Comparison of ENCODE assay signal across 14 cellular contexts in the genomic region with DNA sequence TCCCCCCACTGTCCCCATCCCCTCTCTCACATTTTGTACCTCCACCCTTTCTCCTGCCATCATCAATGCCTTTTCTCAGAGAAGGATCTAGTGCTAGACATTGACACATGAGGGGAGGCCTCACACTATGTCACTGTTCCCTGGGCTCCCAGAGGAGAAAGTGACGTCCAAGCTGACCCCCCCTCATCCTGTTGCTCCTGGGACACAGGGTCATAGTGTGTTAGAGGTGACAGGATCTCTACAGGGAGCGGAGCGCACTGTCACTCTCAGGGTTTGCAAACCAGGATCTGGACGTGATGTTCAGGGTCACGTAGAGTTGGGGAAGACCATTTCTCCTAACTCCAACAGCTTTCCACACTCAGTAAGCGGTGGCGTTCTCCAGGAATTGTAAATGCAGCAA. TPM values are rescaled to one million over a fixed set of nuclear protein-coding genes. Genes with fewer than 3 reads are reported as not detected.
DNase-seq lines count a peak whose midpoint lies in the region; ATAC-seq, FAIRE-seq and TF ChIP-seq lines count a peak whose summit lies in the region.
"Had no signal": no experiment of that assay in that cellular context is flagged by ENCODE, and none has a peak within 500 bp of the region (broad histone marks: within the 10 kb centered on the region; RNA-seq: fewer than 3 reads in every experiment).

No MANE protein-coding gene starts in this region.

- H3K27me3 ChIP-seq in mesenchymal stem cell (ENCODE audit: control insufficient read depth in 1 of 2, insufficient read depth in 1 of 2, low read length in 2 of 2) (peaks cover 18 to 69% of the 10 kb centered on the region in 2 experiments), transverse colon (peaks cover 33% of the 10 kb centered on the region)
- H3K27me3 ChIP-seq: Peyer's patch had no signal

- in situ Hi-C loops in transverse colon (cut with MboI; ENCODE audit: low pct_ligation_motif_present in 1 of 4, low pct_unique_long_range_greater_than_20kb in 1 of 4, low sequenced_read_pairs in 3 of 4), result no loop called here

- DNase-seq in activated effector memory CD4-positive, alpha-beta T cell treated with anti-CD3 and anti-CD28 coated beads, Interleukin-2, amount 50 U/mL, for 16 hours, result peak; percentile 34
- DNase-seq in activated effector memory CD4-positive, alpha-beta T cell treated with Interleukin-2 at 50 U/mL for 16 hours, result no peak
- DNase-seq in OCI-LY7 (ENCODE audit: low spot score), result no peak
- no peak for DNase-seq in mesenchymal stem cell
- DNase-seq in urothelium cell line (ENCODE audit: low spot score), result no peak
- DNase-seq in transverse colon, result no peak
- no peak for DNase-seq in nucleus accumbens (lab: John Stamatoyannopoulos, UW)
- DNase-seq: H9, NCI-H2081 treated with DMSO at 0.1 percent for 48 hours, NCI-H2227 treated with DMSO at 0.1 percent for 48 hours had no signal

- H3K9me3 ChIP-seq in OCI-LY7 (ENCODE audit: low read length) (no peaks in the 10 kb centered on the region), mesenchymal stem cell (ENCODE audit: control insufficient read depth, low read length) (no peaks in the 10 kb centered on the region), transverse colon (no peaks in the 10 kb centered on the region)
- H3K9me3 ChIP-seq: Peyer's patch had no signal

- no peak for ATAC-seq in HG02852 (IDR thresholded peaks at IDR 0.05; ENCODE audit: unreplicated experiment)

- H3K4me3 ChIP-seq in OCI-LY7 (ENCODE audit: low read depth, low read length, poor library complexity, severe bottlenecking), result no peak overlapping the region
- H3K4me3 ChIP-seq in mesenchymal stem cell (ENCODE audit: insufficient read depth in 1 of 2, low read depth in 1 of 2, low read length in 2 of 2), result no peak overlapping the region
- no peak overlapping the region for H3K4me3 ChIP-seq in transverse colon
- H3K4me3 ChIP-seq: Peyer's patch had no signal

- H2BK120ac ChIP-seq in mesenchymal stem cell (ENCODE audit: low read depth, low read length), result no peak overlapping the region

- H2BK12ac ChIP-seq in mesenchymal stem cell (ENCODE audit: low read length in 2 of 2), result peak overlapping the region; percentile 9 to 59

- no peak overlapping the region for H3K27ac ChIP-seq in OCI-LY7 (ENCODE audit: low read depth, low read length, poor library complexity, severe bottlenecking)
- no peak overlapping the region for H3K27ac ChIP-seq in mesenchymal stem cell (ENCODE audit: low read length, poor library complexity, severe bottlenecking)
- H3K27ac ChIP-seq in transverse colon, result no peak overlapping the region
- H3K27ac ChIP-seq: 22Rv1, C4-2B had no signal

- H3K4ac ChIP-seq in mesenchymal stem cell (ENCODE audit: low read depth in 1 of 2, low read length in 2 of 2), result no peak overlapping the region

- TF ChIP-seq EP300 in transverse colon (IDR thresholded peaks at IDR 0.05; ENCODE audit: low read depth), result no peak

- peaks cover 48% of the 10 kb centered on the region for H3K4me1 ChIP-seq in OCI-LY7 (ENCODE audit: insufficient read depth, low read length, poor library complexity, severe bottlenecking)
- peaks cover 43% of the 10 kb centered on the region for H3K4me1 ChIP-seq in mesenchymal stem cell (ENCODE audit: control insufficient read depth, insufficient read depth, low read depth, low read length)
- peaks cover 0 to 13% (median 6%) of the 10 kb centered on the region in 4 donors for H3K4me1 ChIP-seq in transverse colon

- H3K36me3 ChIP-seq in OCI-LY7 (ENCODE audit: insufficient read depth, low read length) (no peaks in the 10 kb centered on the region), mesenchymal stem cell (ENCODE audit: control insufficient read depth in 1 of 2, insufficient read depth in 2 of 2, low read depth in 1 of 2, low read length in 2 of 2) (no peaks in the 10 kb centered on the region), transverse colon (no peaks in the 10 kb centered on the region)
- H3K36me3 ChIP-seq: Peyer's patch had no signal

- TF ChIP-seq CTCF in OCI-LY7 (conservative IDR thresholded peaks at IDR 0.05; ENCODE audit: low read length) (no peak), transverse colon (IDR thresholded peaks at IDR 0.05) (no peak)

- H3K14ac ChIP-seq in mesenchymal stem cell (ENCODE audit: low read length in 2 of 2), result peak overlapping the region in 1 of 2 experiments; percentile 9

- no peak overlapping the region for H4K91ac ChIP-seq in mesenchymal stem cell (ENCODE audit: low read length)

- BruUV-seq in OCI-LY7 (replicated peaks; lab: Mats Ljungman, UMichigan), result no TSS peak

- peak; percentile 77 for FAIRE-seq in urothelium cell line (lab: Jason Lieb, UNC)

- H2BK15ac ChIP-seq in mesenchymal stem cell (ENCODE audit: low read depth, poor library complexity, severe bottlenecking), result no peak overlapping the region

- H3K4me2 ChIP-seq in OCI-LY7 (ENCODE audit: low read length), result peak overlapping the region; percentile 81
- H3K4me2 ChIP-seq in mesenchymal stem cell (ENCODE audit: low read length, poor library complexity, severe bottlenecking), result no peak overlapping the region

- H4K8ac ChIP-seq in mesenchymal stem cell (ENCODE audit: low read length), result no peak overlapping the region

- H3K18ac ChIP-seq in mesenchymal stem cell (ENCODE audit: low read depth in 1 of 2, low read length in 2 of 2), result peak overlapping the region in 1 of 2 experiments; percentile 1

- H3K23ac ChIP-seq in mesenchymal stem cell (ENCODE audit: low read length in 2 of 2), result no peak overlapping the region

- H2AK5ac ChIP-seq in mesenchymal stem cell (ENCODE audit: low read length, severe bottlenecking), result peak overlapping the region; percentile 50

- H3K9me2 ChIP-seq in OCI-LY7 (ENCODE audit: insufficient read depth, low read length), result no peaks in the 10 kb centered on the region

- H2AFZ ChIP-seq in OCI-LY7 (ENCODE audit: low read length) (no peak overlapping the region; the same call in 1 of the 2 replicates), mesenchymal stem cell (ENCODE audit: low read depth, low read length) (no peak overlapping the region)

- H4K20me1 ChIP-seq in OCI-LY7 (ENCODE audit: insufficient read depth, low read length), result no peaks in the 10 kb centered on the region

- H3K79me2 ChIP-seq in OCI-LY7 (ENCODE audit: insufficient read depth, low read depth, low read length), result no peaks in the 10 kb centered on the region

- intact Hi-C loops in OCI-LY7 (cut with micrococcal nuclease; ENCODE audit: unreplicated experiment) (no loop called here), transverse colon (cut with DNase I; ENCODE audit: low total_unique reads) (no loop called here)

- POLR2A ChIA-PET in OCI-LY7 (lab: Charles Lee), result interaction anchor here (0.6 to 2.7 kb wide), 8 partner anchors 9 to 1557 kb away, joined by 3 to 11 read pairs (median 4); no protein-coding TSS in a partner anchor

- H2BK5ac ChIP-seq in mesenchymal stem cell (ENCODE audit: low read depth, low read length, poor library complexity, severe bottlenecking), result no peak overlapping the region

- TF ChIP-seq POLR2A in transverse colon (IDR thresholded peaks at IDR 0.05), result no peak

- H3K79me1 ChIP-seq in mesenchymal stem cell (replicated peaks; ENCODE audit: low read length, poor library complexity, severe bottlenecking), result no peaks in the 10 kb centered on the region

- CTCF ChIA-PET in OCI-LY7 (lab: Charles Lee; ENCODE audit: unreplicated experiment), result interaction anchor here (1.2 to 1.5 kb wide), 2 partner anchors 11 to 20 kb away, joined by 3 to 8 read pairs; no protein-coding TSS in a partner anchor

- 81% methylated on average over 5 of the region's 7 CpGs for WGBS in mesenchymal stem cell
- 86 to 92% methylated on average over 4 to 7 of the region's 7 CpGs for WGBS in transverse colon (ENCODE audit: low coverage in 1 of 2), 2 donors

- no peak overlapping the region for H3K9ac ChIP-seq in mesenchymal stem cell (ENCODE audit: low read length)

RNA-seq across cellular contexts. Expression of a gene that starts 2.6 kb away (rescaled TPM):
- total RNA-seq in OCI-LY7 (2014; rRNA removed; shearing (Covaris generic)), result 0.95 and 1.1 TPM in 2 replicates
- total RNA-seq in OCI-LY7 (2022) (0.99 and 1.0 TPM in 2 replicates), transverse colon (1 to 10 TPM in 2 of 4 donors, under 1 TPM in 1, not detected in 1; 0.37 to 2.2 (median 1.4) TPM)
- 0.03 TPM for polyA plus RNA-seq in mesenchymal stem cell (2013, experiment 1 of 2)
- 0.01 TPM for polyA plus RNA-seq in mesenchymal stem cell (2013, experiment 2 of 2)

RNA-seq across cellular contexts. Expression of a gene that starts 55.8 kb away (rescaled TPM):
- 13.0 and 22.9 TPM in 2 replicates for total RNA-seq in OCI-LY7 (2014; rRNA removed; shearing (Covaris generic))
- total RNA-seq in OCI-LY7 (2022) (47.8 and 57.2 TPM in 2 replicates), transverse colon (10 to 100 TPM in 2 of 4 donors, 1 to 10 TPM in 2; 6.4 to 17.5 (median 11.3) TPM)
- polyA plus RNA-seq in mesenchymal stem cell (2013, experiment 1 of 2), result 16.3 TPM
- polyA plus RNA-seq in mesenchymal stem cell (2013, experiment 2 of 2), result 16.9 TPM
